ENCODE assay signal across 14 cellular contexts in genomic region chr16:12709807-12710206, GRCh38.
DNase-seq lines count a peak whose midpoint lies in the region; ATAC-seq and TF ChIP-seq lines count a peak whose summit lies in the region.
"Had no signal": no experiment of that assay in that cellular context is flagged by ENCODE, and none has a peak within 500 bp of the region (broad histone marks: within the 10 kb centered on the region; RNA-seq: fewer than 3 reads in every experiment).

No MANE protein-coding gene starts in this region.

- TF ChIP-seq POLR2A in testis (IDR thresholded peaks at IDR 0.05): no peak

- no peak overlapping the region for H3K23ac ChIP-seq in H9 (ENCODE audit: insufficient read length, low read depth, low read length)

- H4K5ac ChIP-seq in H9 (ENCODE audit: insufficient read length, low read depth, low read length): peak overlapping the region; percentile 83

- H2AK5ac ChIP-seq in H9 (ENCODE audit: insufficient read length, low read length): no peak overlapping the region

- no peak overlapping the region for H2BK5ac ChIP-seq in H9 (ENCODE audit: insufficient read length, low read length)

- H4K91ac ChIP-seq in H9 (ENCODE audit: insufficient read length, low read depth, low read length): no peak overlapping the region

- no peaks in the 10 kb centered on the region for H3K9me3 ChIP-seq in H9 (ENCODE audit: control insufficient read depth, low read depth, low read length)
- no peaks in the 10 kb centered on the region for H3K9me3 ChIP-seq in testis
- H3K9me3 ChIP-seq: HAP-1 had no signal

- no peak overlapping the region for H2BK120ac ChIP-seq in H9 (ENCODE audit: low read depth, low read length, poor library complexity, severe bottlenecking)

- no peaks in the 10 kb centered on the region for H3K23me2 ChIP-seq in H9 (ENCODE audit: insufficient read length, low read depth, low read length, poor library complexity, severe bottlenecking)

- no peak overlapping the region for H2BK20ac ChIP-seq in H9 (ENCODE audit: low read depth, low read length, poor library complexity, severe bottlenecking)

- no peak for TF ChIP-seq CTCF in H9 (conservative IDR thresholded peaks at IDR 0.05)
- no peak for TF ChIP-seq CTCF in WTC11 (IDR thresholded peaks at IDR 0.05)
- TF ChIP-seq CTCF in testis (IDR thresholded peaks at IDR 0.05): no peak

- H3K9ac ChIP-seq in H9 (ENCODE audit: extremely low read depth, insufficient read length, low read length): no peak overlapping the region

- no peak overlapping the region for H2AFZ ChIP-seq in H9 (ENCODE audit: low read length)
- H2AFZ ChIP-seq: GM23338 had no signal

- H3K27ac Mint-ChIP-seq in H9: no peak overlapping the region; a peak in 2 of 7 replicates
- H3K27ac Mint-ChIP-seq in WTC11: 0 out of 2 replicates have a peak overlapping the region, but pooled peaks have one; percentile 9
- peak overlapping the region; percentile 20 for H3K27ac Mint-ChIP-seq in memory B cell
- H3K27ac Mint-ChIP-seq: CD4-positive, alpha-beta memory T cell; GM23338; HFFc6 had no signal

- H3K36me3 Mint-ChIP-seq in H9 (ENCODE audit: insufficient read depth in 1 of 3, low read depth in 3 of 3) (peaks cover 0 to 1% (median under 1%) of the 10 kb centered on the region in 3 experiments; a peak in 2 of 7 replicates), WTC11 (peaks cover 4% of the 10 kb centered on the region; the same call in 1 of the 2 replicates), memory B cell (peaks cover 18% of the 10 kb centered on the region)

- H3K27me3 Mint-ChIP-seq in H9 (ENCODE audit: low read depth) (no peaks in the 10 kb centered on the region), WTC11 (ENCODE audit: low read depth) (no peaks in the 10 kb centered on the region), memory B cell (no peaks in the 10 kb centered on the region)
- H3K27me3 Mint-ChIP-seq: CD4-positive, alpha-beta memory T cell had no signal

- intact Hi-C loops in testis (cut with DNase I; ENCODE audit: low total_unique reads): no loop called here

- H3K9me3 Mint-ChIP-seq in H9: peaks cover 2 to 10% of the 10 kb centered on the region in 2 experiments; a peak in 4 of 5 replicates
- peaks cover 23% of the 10 kb centered on the region for H3K9me3 Mint-ChIP-seq in WTC11
- peaks cover 9% of the 10 kb centered on the region for H3K9me3 Mint-ChIP-seq in memory B cell
- H3K9me3 Mint-ChIP-seq: HFFc6 had no signal

- H3K27ac ChIP-seq in H9 (ENCODE audit: insufficient read length, low read depth, low read length) (no peak overlapping the region), testis (no peak overlapping the region)

- H3K4me1 ChIP-seq in H9 (ENCODE audit: insufficient read depth, low read length): no peaks in the 10 kb centered on the region
- H3K4me1 ChIP-seq in testis: no peaks in the 10 kb centered on the region
- H3K4me1 ChIP-seq: HAP-1 had no signal

- H3K36me3 ChIP-seq in testis (ENCODE audit: low read depth, missing control alignments): no peaks in the 10 kb centered on the region
- H3K36me3 ChIP-seq: HAP-1 had no signal

- no peaks in the 10 kb centered on the region for H3K79me2 ChIP-seq in H9 (ENCODE audit: insufficient read depth, low read length)

- H2BK15ac ChIP-seq in H9 (ENCODE audit: low read depth, low read length): no peak overlapping the region

- H3K27me3 ChIP-seq in H9 (ENCODE audit: insufficient read depth, low read length) (no peaks in the 10 kb centered on the region), testis (no peaks in the 10 kb centered on the region)

- no peak overlapping the region for H3K18ac ChIP-seq in H9 (ENCODE audit: insufficient read length, low read depth, low read length)

- CTCF ChIA-PET in WTC11 (lab: Charles Lee): no interaction called here

- no peaks in the 10 kb centered on the region for H4K20me1 ChIP-seq in H9 (ENCODE audit: control insufficient read depth, insufficient read depth, insufficient read length)

- no peak overlapping the region for H4K8ac ChIP-seq in H9 (replicated peaks; ENCODE audit: insufficient read length, low read depth, low read length)

- no peak overlapping the region for H3K4me2 ChIP-seq in H9 (ENCODE audit: insufficient read depth, insufficient read length, low read length)
- H3K4me2 ChIP-seq: GM23338 had no signal

- no peak overlapping the region for H3K4ac ChIP-seq in H9 (ENCODE audit: low read depth, low read length)

- POLR2A ChIA-PET in WTC11 (lab: Charles Lee): no interaction called here

- H3K14ac ChIP-seq in H9 (ENCODE audit: insufficient read depth, low read length): no peak overlapping the region

- no CpG with 5 or more reads among the region's 1 CpG for WGBS in H9 (ENCODE audit: extremely low coverage, insufficient read length, low lambda C conversion rate)
- 74 to 75% methylated on average over 1 of the region's 1 CpG for WGBS in testis, 2 donors

- no peak overlapping the region for H2BK12ac ChIP-seq in H9 (ENCODE audit: insufficient read length, low read depth, low read length)

- no peak overlapping the region for H3T11ph ChIP-seq in H9 (ENCODE audit: low read length)

- H3K4me1 Mint-ChIP-seq in H9 (peaks cover 9% of the 10 kb centered on the region in 2 experiments), WTC11 (peaks cover 14% of the 10 kb centered on the region), memory B cell (peaks cover 6% of the 10 kb centered on the region)

- H3K79me1 ChIP-seq in H9 (ENCODE audit: insufficient read depth, low read depth, low read length, poor library complexity, severe bottlenecking): no peaks in the 10 kb centered on the region

- ATAC-seq in WTC11 (no peak), memory B cell (ENCODE audit: low read depth) (no peak), HG02610 (IDR thresholded peaks at IDR 0.05; ENCODE audit: unreplicated experiment) (no peak)
- ATAC-seq: GM23338 had no signal

- no peak overlapping the region for H3K4me3 Mint-ChIP-seq in H9
- H3K4me3 Mint-ChIP-seq in WTC11: no peak overlapping the region
- H3K4me3 Mint-ChIP-seq in memory B cell: no peak overlapping the region
- H3K4me3 Mint-ChIP-seq: CD4-positive, alpha-beta memory T cell; GM23338; HFFc6 had no signal

- H3K4me3 ChIP-seq in testis: no peak overlapping the region
- H3K4me3 ChIP-seq: GM23338, HAP-1 had no signal

- DNase-seq in H9 (no peak), WTC11 (ENCODE audit: low spot score) (no peak), memory B cell (ENCODE audit: low spot score in 2 of 2) (no peak), activated gamma-delta T cell treated with Interleukin-2 at 50 U/mL for 16 hours (no peak), testis (no peak)
- DNase-seq: C1 segment of cervical spinal cord; CD4-positive, alpha-beta memory T cell; COR-L47; DMS153; DND-41; HFFc6 had no signal

- H3K56ac ChIP-seq in H9 (ENCODE audit: insufficient read length, low read depth, low read length): no peak overlapping the region

TF ChIP-seq in WTC11, 78 proteins besides CTCF, POLR2A, EP300 and RAD21:
- TF ChIP-seq TEAD4 (CRISPR knock-in tag; IDR thresholded peaks at IDR 0.05): no peak

Comparison
In these comparisons a context has a peak if more than half of its experiments do, and no peak if none do; other contexts are left out.
1. H3K27ac Mint-ChIP-seq: peak in WTC11 (single experiment) and memory B cell (single experiment); none in H9 (0 of 3).